8 cellular contexts compared by ENCODE assay signal in the genomic region with DNA sequence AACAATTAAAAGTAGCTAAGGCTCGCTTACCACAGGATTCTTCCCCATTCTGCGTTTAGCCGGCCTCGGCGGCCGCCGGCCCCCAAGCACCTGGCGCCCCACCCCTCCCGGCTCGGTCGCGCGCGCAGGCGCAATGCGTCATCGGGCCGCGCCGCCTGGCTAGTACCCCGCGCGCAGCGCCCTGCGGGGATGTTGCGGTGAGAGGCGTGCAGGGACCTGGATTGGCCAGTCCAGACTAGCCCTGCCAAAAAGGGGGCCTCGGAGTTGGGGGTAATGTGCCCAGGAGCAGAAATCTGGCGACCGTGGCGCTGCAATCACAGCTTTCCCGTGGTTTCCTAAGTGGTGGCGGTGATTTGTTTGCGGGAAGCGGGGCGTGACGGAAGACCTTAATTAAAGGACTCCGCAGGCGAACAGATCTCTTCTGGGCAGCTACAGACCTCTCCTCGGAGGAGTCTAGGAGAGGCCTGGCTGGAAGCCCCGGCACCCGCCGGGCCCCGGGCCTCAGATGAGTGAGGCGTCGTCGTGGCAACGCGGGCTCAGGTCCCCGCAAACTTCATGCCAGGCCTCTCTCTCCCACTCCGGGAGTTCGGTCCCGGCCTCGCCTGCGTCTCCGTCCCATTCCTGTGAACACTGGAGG. TPM values are rescaled to one million over a fixed set of nuclear protein-coding genes. Genes with fewer than 3 reads are reported as not detected.
DNase-seq lines count a peak whose midpoint lies in the region; ATAC-seq, FAIRE-seq and TF ChIP-seq lines count a peak whose summit lies in the region.

No MANE protein-coding gene starts in this region.

- peak; percentile 82 for ATAC-seq in HG02623 (IDR thresholded peaks at IDR 0.05; ENCODE audit: unreplicated experiment)

- peak; percentile 81 for TF ChIP-seq POLR2A in GM12892 (IDR thresholded peaks at IDR 0.05; ENCODE audit: low read depth, low read length)

- in situ Hi-C loops in astrocyte of the cerebellum (cut with HindIII; ENCODE audit: low sequenced_read_pairs): no loop called here

- H3K4me3 ChIP-seq in astrocyte of the cerebellum (ENCODE audit: low read depth, low read length) (peak overlapping the region; percentile 78), retinal pigment epithelial cell (ENCODE audit: low read length) (peak overlapping the region; percentile 93)

- DNase-seq in GM12892 (ENCODE audit: insufficient read length) (peak; percentile 76), NCI-H1092 treated with DMSO at 0.1 percent for 48 hours (lab: John Stamatoyannopoulos, UW) (peak; percentile 83), T-helper 9 cell (peak; percentile 81), astrocyte of the cerebellum (ENCODE audit: low read depth) (peak; percentile 64), hypothalamus (lab: John Stamatoyannopoulos, UW) (peak; percentile 24 to 91 (median 74)), retinal pigment epithelial cell (ENCODE audit: low read depth) (peak; percentile 29), GF-D8 (lab: John Stamatoyannopoulos, UW) (no peak)

- TF ChIP-seq CTCF in astrocyte of the cerebellum (IDR thresholded peaks at IDR 0.05; ENCODE audit: low read depth, low read length, missing control alignments) (no peak), retinal pigment epithelial cell (conservative IDR thresholded peaks at IDR 0.05; ENCODE audit: low read depth, low read length) (no peak)

- peak; percentile 97 for FAIRE-seq in GM12892 (lab: Jason Lieb, UNC)

RNA-seq across cellular contexts. Expression of gene TMEM237, which starts 0.6 kb away (rescaled TPM):
- polyA plus RNA-seq in GM12892 (2012; ENCODE audit: missing spikeins): 12.8 TPM

RNA-seq across cellular contexts. Expression of gene MPP4, which starts 55.7 kb away (rescaled TPM):
- polyA plus RNA-seq in GM12892 (2012; ENCODE audit: missing spikeins): not detected
